ENCODE assay signal across 9 cellular contexts in the genomic region with DNA sequence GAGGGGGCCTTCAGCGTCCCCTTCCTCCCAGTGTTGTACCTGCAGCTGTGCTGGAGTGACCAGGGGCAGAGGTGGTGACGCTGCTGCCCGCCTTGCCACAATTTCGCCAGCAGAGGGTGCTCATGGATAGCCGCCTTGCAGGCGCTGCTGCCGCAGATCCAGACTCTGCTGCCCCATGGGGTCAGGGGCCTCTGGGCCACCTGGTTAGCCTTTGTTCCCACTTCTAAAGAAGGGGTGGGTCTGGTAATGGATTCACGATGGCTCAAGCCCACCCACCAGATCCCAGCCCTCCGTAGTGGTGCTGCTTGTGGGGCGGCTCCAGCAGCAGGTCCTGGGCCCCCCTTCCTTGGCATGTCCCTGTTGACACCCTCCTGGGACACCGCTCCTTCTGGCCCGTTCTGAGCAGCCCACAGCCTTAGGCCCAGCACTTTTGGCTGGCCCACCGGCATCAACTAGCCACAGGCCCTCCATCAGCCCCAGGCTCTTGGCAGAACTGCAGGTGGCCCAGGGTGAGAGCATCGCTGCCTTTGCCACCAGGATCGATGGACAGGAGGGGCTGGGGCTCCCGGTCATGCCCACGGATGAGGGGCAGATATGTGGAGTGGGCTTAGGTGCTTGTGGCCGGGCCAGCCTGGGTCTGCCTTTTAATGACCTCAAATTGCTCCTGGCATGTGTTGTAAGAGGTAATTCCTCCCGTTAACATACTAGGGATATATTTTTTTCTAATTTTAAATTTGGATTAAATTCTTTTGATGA. TPM values are rescaled to one million over a fixed set of nuclear protein-coding genes. Genes with fewer than 3 reads are reported as not detected.
DNase-seq lines count a peak whose midpoint lies in the region; ATAC-seq and TF ChIP-seq lines count a peak whose summit lies in the region.
"Had no signal": no experiment of that assay in that cellular context is flagged by ENCODE, and none has a peak within 500 bp of the region (broad histone marks: within the 10 kb centered on the region; RNA-seq: fewer than 3 reads in every experiment).

No MANE protein-coding gene starts in this region.

- no peaks in the 10 kb centered on the region for H3K36me3 Mint-ChIP-seq in T-helper 17 cell (ENCODE audit: low read depth)

- peak; percentile 62 for DNase-seq in ELR (ENCODE audit: low read depth)
- DNase-seq in LNCaP clone FGC (ENCODE audit: low read depth), result no peak
- DNase-seq in T-helper 17 cell, result peak in 1 of 3 donors; percentile 29
- DNase-seq in cerebellum (ENCODE audit: low spot score), result peak; percentile 76
- DNase-seq in left lobe of liver (ENCODE audit: low spot score), result peak; percentile 67
- peak; percentile 8 to 56 (median 16) for DNase-seq in stimulated activated CD4-positive, alpha-beta T cell treated with anti-CD3 and anti-CD28 coated beads, TNF-alpha, amount 100 ng/mL, for 24 hours (ENCODE audit: low read depth in 3 of 3)

- no peak overlapping the region for H3K27ac Mint-ChIP-seq in T-helper 17 cell

- TF ChIP-seq CTCF in LNCaP clone FGC (IDR thresholded peaks at IDR 0.05; ENCODE audit: control insufficient read depth, extremely low read depth, insufficient read depth), result peak; percentile 98

- no peaks in the 10 kb centered on the region for H3K4me1 Mint-ChIP-seq in T-helper 17 cell

- peak; percentile 40 for ATAC-seq in T-helper 17 cell
- ATAC-seq in left lobe of liver, result peak; percentile 91
- ATAC-seq in GM18520 (IDR thresholded peaks at IDR 0.05; ENCODE audit: unreplicated experiment), result no peak
- no peak for ATAC-seq in GM21515 (IDR thresholded peaks at IDR 0.05; ENCODE audit: unreplicated experiment)

- H3K27me3 Mint-ChIP-seq in T-helper 17 cell, result no peaks in the 10 kb centered on the region

- no peaks in the 10 kb centered on the region for H3K9me3 ChIP-seq in T-helper 17 cell (ENCODE audit: control insufficient read depth, low read length, poor library complexity, severe bottlenecking)

- no peak overlapping the region for H3K4me3 Mint-ChIP-seq in T-helper 17 cell

- H3K4me3 ChIP-seq in LNCaP clone FGC (ENCODE audit: low read depth, low read length), result no peak overlapping the region

RNA-seq across cellular contexts. Expression of a gene that starts 57.2 kb away (rescaled TPM):
- total RNA-seq in T-helper 17 cell (1 to 10 TPM; 3.3 to 4.2 TPM), cerebellum (27.7 TPM), left lobe of liver (2.8 TPM)
- total RNA-seq: activated CD8-positive, alpha-beta memory T cell treated with anti-CD3 and anti-CD28 coated beads for 36 hours had no signal

Comparison
In these comparisons a context has a peak if more than half of its experiments do, and no peak if none do; other contexts are left out.
1. ATAC-seq: peak in T-helper 17 cell (single experiment) and left lobe of liver (single experiment); none in GM18520 (single experiment) and GM21515 (single experiment).